Comparison of ENCODE assay signal across 8 cellular contexts in the genomic region with DNA sequence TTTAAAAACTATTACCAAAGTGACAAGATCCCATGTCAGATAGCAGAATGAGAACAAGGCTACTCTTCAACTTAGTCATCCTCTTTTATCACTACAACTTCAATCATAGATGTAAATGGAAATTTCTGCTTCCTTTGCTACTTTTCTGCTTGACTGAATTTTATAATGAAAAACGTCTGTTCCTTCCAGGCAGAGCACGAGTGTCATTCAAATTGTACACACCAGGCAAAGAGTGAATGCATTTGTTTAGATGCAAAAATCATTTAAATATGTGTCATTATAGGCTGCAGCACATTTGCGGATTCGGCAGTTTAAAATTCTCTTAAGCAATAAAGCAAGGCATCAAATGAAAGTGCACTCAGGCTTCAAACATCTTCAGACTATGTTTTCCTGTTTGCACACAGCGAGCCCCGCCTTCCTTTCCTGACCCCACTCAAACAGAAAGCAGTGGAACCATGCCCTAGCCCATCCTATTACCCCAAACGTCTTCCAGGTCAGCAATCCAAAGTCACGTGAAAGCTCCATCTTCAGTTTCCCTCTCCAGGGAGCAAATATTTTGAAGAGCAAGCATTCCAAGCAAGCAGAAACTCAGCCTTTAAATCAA.
A peak's percentile ranks its signal among the peaks of the same experiment; 100 is the strongest.
DNase-seq lines count a peak whose midpoint lies in the region; ATAC-seq and TF ChIP-seq lines count a peak whose summit lies in the region.

No MANE protein-coding gene starts in this region.

- peak; percentile 48 for DNase-seq in activated CD4-positive, alpha-beta T cell treated with anti-CD3 and anti-CD28 coated beads for 36 hours
- no peak for DNase-seq in activated CD4-positive, alpha-beta T cell treated with anti-CD3 and anti-CD28 coated beads for 1 hour
- peak; percentile 88 for DNase-seq in M059J (ENCODE audit: low read depth)
- peak; percentile 47 for DNase-seq in kidney tubule cell (ENCODE audit: low spot score)
- DNase-seq in upper lobe of right lung = no peak
- no peak for DNase-seq in cortex of kidney (lab: John Stamatoyannopoulos, UW)
- no peak for DNase-seq in posterior vena cava (ENCODE audit: low spot score)

- POLR2A ChIA-PET in activated CD4-positive, alpha-beta T cell treated with anti-CD3 and anti-CD28 coated beads for 36 hours (lab: Charles Lee) = no interaction called here

- peak; percentile 70 for ATAC-seq in activated CD4-positive, alpha-beta T cell treated with anti-CD3 and anti-CD28 coated beads for 36 hours
- peak; percentile 97 for ATAC-seq in upper lobe of right lung

- no peaks in the 10 kb centered on the region for H3K27me3 ChIP-seq in upper lobe of right lung

- peaks cover 18% of the 10 kb centered on the region for H3K4me1 ChIP-seq in upper lobe of right lung

- H3K4me1 Mint-ChIP-seq in activated CD4-positive, alpha-beta T cell treated with anti-CD3 and anti-CD28 coated beads for 36 hours = peaks cover 55% of the 10 kb centered on the region
- peaks cover 47% of the 10 kb centered on the region for H3K4me1 Mint-ChIP-seq in activated naive CD8-positive, alpha-beta T cell (ENCODE audit: low read depth)

- peak overlapping the region; percentile 11 for H3K27ac ChIP-seq in upper lobe of right lung

- H3K36me3 Mint-ChIP-seq in activated CD4-positive, alpha-beta T cell treated with anti-CD3 and anti-CD28 coated beads for 36 hours (ENCODE audit: low read depth) = no peaks in the 10 kb centered on the region
- no peaks in the 10 kb centered on the region for H3K36me3 Mint-ChIP-seq in activated naive CD8-positive, alpha-beta T cell

- no peaks in the 10 kb centered on the region for H3K9me3 ChIP-seq in upper lobe of right lung

- CTCF ChIA-PET in activated CD4-positive, alpha-beta T cell treated with anti-CD3 and anti-CD28 coated beads for 36 hours (lab: Charles Lee) = interaction anchor here (0.6 to 1.2 kb wide), 2 partner anchors 68 to 100 kb away, joined by 3 to 5 read pairs; no protein-coding TSS in a partner anchor

- no peaks in the 10 kb centered on the region for H3K27me3 Mint-ChIP-seq in activated CD4-positive, alpha-beta T cell treated with anti-CD3 and anti-CD28 coated beads for 36 hours
- H3K27me3 Mint-ChIP-seq in activated naive CD8-positive, alpha-beta T cell = no peaks in the 10 kb centered on the region

- H3K9me3 Mint-ChIP-seq in activated CD4-positive, alpha-beta T cell treated with anti-CD3 and anti-CD28 coated beads for 36 hours (ENCODE audit: low read depth) = no peaks in the 10 kb centered on the region
- no peaks in the 10 kb centered on the region for H3K9me3 Mint-ChIP-seq in activated naive CD8-positive, alpha-beta T cell (ENCODE audit: low read depth)

- intact Hi-C loops in activated CD4-positive, alpha-beta T cell treated with anti-CD3 and anti-CD28 coated beads for 36 hours (cut with DNase I, micrococcal nuclease) = loop anchor here (5.0 to 10.0 kb wide), 2 partner anchors 96 to 176 kb away; no protein-coding TSS in a partner anchor
- intact Hi-C loops in upper lobe of right lung (cut with DNase I) = no loop called here
- intact Hi-C loops in posterior vena cava (cut with DNase I) = no loop called here

- peak overlapping the region; percentile 66 for H3K27ac Mint-ChIP-seq in activated CD4-positive, alpha-beta T cell treated with anti-CD3 and anti-CD28 coated beads for 36 hours
- peak overlapping the region; percentile 72 for H3K27ac Mint-ChIP-seq in activated naive CD8-positive, alpha-beta T cell

- H3K4me3 ChIP-seq in upper lobe of right lung = peak overlapping the region; percentile 17

- no peaks in the 10 kb centered on the region for H3K36me3 ChIP-seq in upper lobe of right lung

- TF ChIP-seq CTCF in upper lobe of right lung (IDR thresholded peaks at IDR 0.05) = no peak

- peak overlapping the region; percentile 56 for H3K4me3 Mint-ChIP-seq in activated CD4-positive, alpha-beta T cell treated with anti-CD3 and anti-CD28 coated beads for 36 hours
- peak overlapping the region; percentile 73 for H3K4me3 Mint-ChIP-seq in activated naive CD8-positive, alpha-beta T cell

Comparison
In these comparisons a context has a peak if more than half of its experiments do, and no peak if none do; other contexts are left out.
1. DNase-seq: peak in activated CD4-positive, alpha-beta T cell treated with anti-CD3 and anti-CD28 coated beads for 36 hours (single experiment), M059J (single experiment) and kidney tubule cell (single experiment); none in activated CD4-positive, alpha-beta T cell treated with anti-CD3 and anti-CD28 coated beads for 1 hour (single experiment), upper lobe of right lung (single experiment), cortex of kidney (single experiment) and posterior vena cava (single experiment).
2. intact Hi-C loops: an anchor here in activated CD4-positive, alpha-beta T cell treated with anti-CD3 and anti-CD28 coated beads for 36 hours (5.0 to 10.0 kb wide); none called in upper lobe of right lung and posterior vena cava.